ENCODE assay signal across 1 cellular context in the genomic region with DNA sequence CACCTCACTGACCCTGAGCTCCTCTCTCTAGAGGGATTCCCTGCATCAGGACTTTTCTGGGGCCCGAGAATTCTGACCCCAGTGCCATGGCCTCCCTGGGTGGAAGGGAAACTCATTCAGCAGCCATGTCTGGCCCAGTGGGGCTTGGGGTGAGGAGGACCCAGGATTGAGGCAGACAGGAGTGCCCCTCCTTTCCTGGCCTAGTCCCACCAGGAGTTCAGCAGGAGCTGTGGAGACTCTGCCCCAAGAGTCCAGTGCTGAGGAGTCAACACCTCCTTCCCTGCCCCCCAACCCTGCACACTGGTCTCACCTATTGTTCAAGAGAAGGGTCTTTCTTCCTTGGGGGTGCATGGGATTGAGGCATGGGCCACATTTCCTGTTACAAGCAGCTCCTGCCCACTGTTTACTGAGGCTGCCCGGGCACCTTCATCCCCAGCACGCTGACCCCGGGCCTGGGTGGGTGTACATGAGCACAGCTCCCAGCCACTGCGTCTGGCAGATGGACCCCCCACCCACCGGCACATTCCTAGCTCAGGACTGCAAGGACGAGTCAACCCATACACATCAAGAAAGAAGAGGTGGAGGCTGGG.
TF ChIP-seq lines count a peak whose summit lies in the region.

No MANE protein-coding gene starts in this region.

TF ChIP-seq in H1, 55 proteins besides CTCF, POLR2A, EP300 and RAD21:
- TF ChIP-seq, protein P1, sequence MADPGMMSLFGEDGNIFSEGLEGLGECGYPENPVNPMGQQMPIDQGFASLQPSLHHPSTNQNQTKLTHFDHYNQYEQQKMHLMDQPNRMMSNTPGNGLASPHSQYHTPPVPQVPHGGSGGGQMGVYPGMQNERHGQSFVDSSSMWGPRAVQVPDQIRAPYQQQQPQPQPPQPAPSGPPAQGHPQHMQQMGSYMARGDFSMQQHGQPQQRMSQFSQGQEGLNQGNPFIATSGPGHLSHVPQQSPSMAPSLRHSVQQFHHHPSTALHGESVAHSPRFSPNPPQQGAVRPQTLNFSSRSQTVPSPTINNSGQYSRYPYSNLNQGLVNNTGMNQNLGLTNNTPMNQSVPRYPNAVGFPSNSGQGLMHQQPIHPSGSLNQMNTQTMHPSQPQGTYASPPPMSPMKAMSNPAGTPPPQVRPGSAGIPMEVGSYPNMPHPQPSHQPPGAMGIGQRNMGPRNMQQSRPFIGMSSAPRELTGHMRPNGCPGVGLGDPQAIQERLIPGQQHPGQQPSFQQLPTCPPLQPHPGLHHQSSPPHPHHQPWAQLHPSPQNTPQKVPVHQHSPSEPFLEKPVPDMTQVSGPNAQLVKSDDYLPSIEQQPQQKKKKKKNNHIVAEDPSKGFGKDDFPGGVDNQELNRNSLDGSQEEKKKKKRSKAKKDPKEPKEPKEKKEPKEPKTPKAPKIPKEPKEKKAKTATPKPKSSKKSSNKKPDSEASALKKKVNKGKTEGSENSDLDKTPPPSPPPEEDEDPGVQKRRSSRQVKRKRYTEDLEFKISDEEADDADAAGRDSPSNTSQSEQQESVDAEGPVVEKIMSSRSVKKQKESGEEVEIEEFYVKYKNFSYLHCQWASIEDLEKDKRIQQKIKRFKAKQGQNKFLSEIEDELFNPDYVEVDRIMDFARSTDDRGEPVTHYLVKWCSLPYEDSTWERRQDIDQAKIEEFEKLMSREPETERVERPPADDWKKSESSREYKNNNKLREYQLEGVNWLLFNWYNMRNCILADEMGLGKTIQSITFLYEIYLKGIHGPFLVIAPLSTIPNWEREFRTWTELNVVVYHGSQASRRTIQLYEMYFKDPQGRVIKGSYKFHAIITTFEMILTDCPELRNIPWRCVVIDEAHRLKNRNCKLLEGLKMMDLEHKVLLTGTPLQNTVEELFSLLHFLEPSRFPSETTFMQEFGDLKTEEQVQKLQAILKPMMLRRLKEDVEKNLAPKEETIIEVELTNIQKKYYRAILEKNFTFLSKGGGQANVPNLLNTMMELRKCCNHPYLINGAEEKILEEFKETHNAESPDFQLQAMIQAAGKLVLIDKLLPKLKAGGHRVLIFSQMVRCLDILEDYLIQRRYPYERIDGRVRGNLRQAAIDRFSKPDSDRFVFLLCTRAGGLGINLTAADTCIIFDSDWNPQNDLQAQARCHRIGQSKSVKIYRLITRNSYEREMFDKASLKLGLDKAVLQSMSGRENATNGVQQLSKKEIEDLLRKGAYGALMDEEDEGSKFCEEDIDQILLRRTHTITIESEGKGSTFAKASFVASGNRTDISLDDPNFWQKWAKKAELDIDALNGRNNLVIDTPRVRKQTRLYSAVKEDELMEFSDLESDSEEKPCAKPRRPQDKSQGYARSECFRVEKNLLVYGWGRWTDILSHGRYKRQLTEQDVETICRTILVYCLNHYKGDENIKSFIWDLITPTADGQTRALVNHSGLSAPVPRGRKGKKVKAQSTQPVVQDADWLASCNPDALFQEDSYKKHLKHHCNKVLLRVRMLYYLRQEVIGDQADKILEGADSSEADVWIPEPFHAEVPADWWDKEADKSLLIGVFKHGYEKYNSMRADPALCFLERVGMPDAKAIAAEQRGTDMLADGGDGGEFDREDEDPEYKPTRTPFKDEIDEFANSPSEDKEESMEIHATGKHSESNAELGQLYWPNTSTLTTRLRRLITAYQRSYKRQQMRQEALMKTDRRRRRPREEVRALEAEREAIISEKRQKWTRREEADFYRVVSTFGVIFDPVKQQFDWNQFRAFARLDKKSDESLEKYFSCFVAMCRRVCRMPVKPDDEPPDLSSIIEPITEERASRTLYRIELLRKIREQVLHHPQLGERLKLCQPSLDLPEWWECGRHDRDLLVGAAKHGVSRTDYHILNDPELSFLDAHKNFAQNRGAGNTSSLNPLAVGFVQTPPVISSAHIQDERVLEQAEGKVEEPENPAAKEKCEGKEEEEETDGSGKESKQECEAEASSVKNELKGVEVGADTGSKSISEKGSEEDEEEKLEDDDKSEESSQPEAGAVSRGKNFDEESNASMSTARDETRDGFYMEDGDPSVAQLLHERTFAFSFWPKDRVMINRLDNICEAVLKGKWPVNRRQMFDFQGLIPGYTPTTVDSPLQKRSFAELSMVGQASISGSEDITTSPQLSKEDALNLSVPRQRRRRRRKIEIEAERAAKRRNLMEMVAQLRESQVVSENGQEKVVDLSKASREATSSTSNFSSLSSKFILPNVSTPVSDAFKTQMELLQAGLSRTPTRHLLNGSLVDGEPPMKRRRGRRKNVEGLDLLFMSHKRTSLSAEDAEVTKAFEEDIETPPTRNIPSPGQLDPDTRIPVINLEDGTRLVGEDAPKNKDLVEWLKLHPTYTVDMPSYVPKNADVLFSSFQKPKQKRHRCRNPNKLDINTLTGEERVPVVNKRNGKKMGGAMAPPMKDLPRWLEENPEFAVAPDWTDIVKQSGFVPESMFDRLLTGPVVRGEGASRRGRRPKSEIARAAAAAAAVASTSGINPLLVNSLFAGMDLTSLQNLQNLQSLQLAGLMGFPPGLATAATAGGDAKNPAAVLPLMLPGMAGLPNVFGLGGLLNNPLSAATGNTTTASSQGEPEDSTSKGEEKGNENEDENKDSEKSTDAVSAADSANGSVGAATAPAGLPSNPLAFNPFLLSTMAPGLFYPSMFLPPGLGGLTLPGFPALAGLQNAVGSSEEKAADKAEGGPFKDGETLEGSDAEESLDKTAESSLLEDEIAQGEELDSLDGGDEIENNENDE (IDR thresholded peaks at IDR 0.05; ENCODE audit: insufficient replicate concordance, low read length) = no peak
- TF ChIP-seq, protein P2, sequence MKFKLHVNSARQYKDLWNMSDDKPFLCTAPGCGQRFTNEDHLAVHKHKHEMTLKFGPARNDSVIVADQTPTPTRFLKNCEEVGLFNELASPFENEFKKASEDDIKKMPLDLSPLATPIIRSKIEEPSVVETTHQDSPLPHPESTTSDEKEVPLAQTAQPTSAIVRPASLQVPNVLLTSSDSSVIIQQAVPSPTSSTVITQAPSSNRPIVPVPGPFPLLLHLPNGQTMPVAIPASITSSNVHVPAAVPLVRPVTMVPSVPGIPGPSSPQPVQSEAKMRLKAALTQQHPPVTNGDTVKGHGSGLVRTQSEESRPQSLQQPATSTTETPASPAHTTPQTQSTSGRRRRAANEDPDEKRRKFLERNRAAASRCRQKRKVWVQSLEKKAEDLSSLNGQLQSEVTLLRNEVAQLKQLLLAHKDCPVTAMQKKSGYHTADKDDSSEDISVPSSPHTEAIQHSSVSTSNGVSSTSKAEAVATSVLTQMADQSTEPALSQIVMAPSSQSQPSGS (IDR thresholded peaks at IDR 0.05; ENCODE audit: low read length) = no peak
- TF ChIP-seq FOSL1 (IDR thresholded peaks at IDR 0.05; ENCODE audit: insufficient read depth, low read depth, low read length) (no peak), RXRA (IDR thresholded peaks at IDR 0.05; ENCODE audit: insufficient read depth, low read depth, low read length) (no peak), RBBP5 (IDR thresholded peaks at IDR 0.05; ENCODE audit: borderline replicate concordance, low read depth, low read length) (no peak), GTF2F1 (IDR thresholded peaks at IDR 0.05; ENCODE audit: borderline replicate concordance, low read depth, low read length) (no peak), SP4 (IDR thresholded peaks at IDR 0.05; ENCODE audit: low read length) (no peak), CHD1 (IDR thresholded peaks at IDR 0.05; ENCODE audit: low read depth, low read length) (no peak), NRF1 (IDR thresholded peaks at IDR 0.05; ENCODE audit: low read depth, low read length) (no peak)
